In the genomic region with DNA sequence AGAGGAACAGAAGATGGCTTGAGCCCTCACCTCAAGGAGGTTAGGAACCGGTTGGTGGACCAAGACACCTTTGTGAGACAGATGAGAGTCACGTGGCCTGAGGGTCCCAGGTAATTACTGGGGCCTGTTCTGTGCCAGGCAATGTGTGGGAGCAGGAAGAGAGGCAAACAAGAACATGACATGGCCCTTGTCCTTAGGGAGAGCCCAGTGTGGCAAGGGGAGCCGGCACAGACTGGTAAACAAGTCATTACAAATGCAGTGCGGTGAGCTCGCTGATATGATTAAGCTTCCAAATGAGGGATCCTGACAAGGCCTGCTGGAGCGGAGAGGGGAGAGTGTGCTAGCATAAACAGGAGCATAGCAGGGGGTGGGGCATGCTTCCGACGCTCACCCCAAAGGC, we compare ENCODE assay signal across 18 cellular contexts. TPM values are rescaled to one million over a fixed set of nuclear protein-coding genes. Genes with fewer than 3 reads are reported as not detected.
DNase-seq lines count a peak whose midpoint lies in the region; ATAC-seq, FAIRE-seq and TF ChIP-seq lines count a peak whose summit lies in the region.
"Had no signal": no experiment of that assay in that cellular context is flagged by ENCODE, and none has a peak within 500 bp of the region (broad histone marks: within the 10 kb centered on the region; RNA-seq: fewer than 3 reads in every experiment).

No MANE protein-coding gene starts in this region.

- no peak overlapping the region for H3K18ac ChIP-seq in H1 (ENCODE audit: extremely low read depth, low read length)

- no peak for ATAC-seq in GM18868 (IDR thresholded peaks at IDR 0.05; ENCODE audit: unreplicated experiment)
- ATAC-seq: Panc1 had no signal

- H2BK12ac ChIP-seq in H1 (ENCODE audit: low read depth, low read length) = peak overlapping the region; percentile 80; the same call in 1 of the 2 replicates

- no peak overlapping the region for H4K91ac ChIP-seq in H1 (replicated peaks; ENCODE audit: insufficient read length, low read length)

- no peak overlapping the region for H3K4ac ChIP-seq in H1 (replicated peaks; ENCODE audit: insufficient read length, low read depth, low read length)

- peaks cover 35 to 62% of the 10 kb centered on the region in 2 donors for H3K36me3 Mint-ChIP-seq in CD4-positive, alpha-beta memory T cell
- no peaks in the 10 kb centered on the region for H3K36me3 Mint-ChIP-seq in neural progenitor cell
- no peaks in the 10 kb centered on the region for H3K36me3 Mint-ChIP-seq in MCF 10A (ENCODE audit: insufficient read depth, unreplicated experiment)

- H3K79me1 ChIP-seq in H1 (ENCODE audit: low read depth, low read length) = no peaks in the 10 kb centered on the region

- peaks cover 20% of the 10 kb centered on the region for H3K4me1 ChIP-seq in CD4-positive, alpha-beta memory T cell (ENCODE audit: insufficient read depth, low read length)
- H3K4me1 ChIP-seq in H1 (replicated peaks in 1 of 4; ENCODE audit: control insufficient read depth in 3 of 4, insufficient read depth in 4 of 4, low read length in 3 of 4) (peaks cover 2 to 8% (median 4%) of the 10 kb centered on the region in 4 experiments), neural progenitor cell (peaks cover 33% of the 10 kb centered on the region)
- H3K4me1 ChIP-seq: HAP-1 had no signal

- H3K4me2 ChIP-seq in H1 (ENCODE audit: insufficient read depth in 1 of 2, low read depth in 2 of 2, low read length in 2 of 2) = no peak overlapping the region
- H3K4me2 ChIP-seq in neural progenitor cell = no peak overlapping the region
- H3K4me2 ChIP-seq: BLaER1 treated with 17β-estradiol and CSF1 and Interleukin-3, amounts not matched to agents 10 nM and 100 nM had no signal

- H2BK120ac ChIP-seq in H1 (replicated peaks; ENCODE audit: low read depth, low read length) = no peak overlapping the region

- H3K27ac ChIP-seq in CD4-positive, alpha-beta memory T cell (ENCODE audit: low read depth, low read length) = no peak overlapping the region
- no peak overlapping the region for H3K27ac ChIP-seq in H1 (ENCODE audit: low read depth, low read length)
- no peak overlapping the region for H3K27ac ChIP-seq in neural progenitor cell
- H3K27ac ChIP-seq: BLaER1 treated with 17β-estradiol and CSF1 and Interleukin-3, amounts not matched to agents 10 nM and 100 nM; SJCRH30 had no signal

- H3K27me3 ChIP-seq in CD4-positive, alpha-beta memory T cell (ENCODE audit: insufficient read depth, low read length) = no peaks in the 10 kb centered on the region
- peaks cover 3 to 22% (median 19%) of the 10 kb centered on the region in 4 experiments for H3K27me3 ChIP-seq in H1 (replicated peaks in 1 of 4; ENCODE audit: control insufficient read depth in 3 of 4, extremely low read depth in 1 of 4, insufficient read depth in 3 of 4, low read length in 3 of 4)
- peaks cover 33% of the 10 kb centered on the region for H3K27me3 ChIP-seq in neural progenitor cell
- H3K27me3 ChIP-seq: SJCRH30 had no signal

- peaks cover 10% of the 10 kb centered on the region for H3F3A ChIP-seq in neural progenitor cell (ENCODE audit: low read depth)

- intact Hi-C loops in CD4-positive, alpha-beta memory T cell (cut with micrococcal nuclease) = no loop called here
- intact Hi-C loops in MCF 10A (cut with micrococcal nuclease) = no loop called here

- no peak overlapping the region for H4K8ac ChIP-seq in H1 (ENCODE audit: extremely low read depth, insufficient read depth, low read length)

- H3K4me3 ChIP-seq in CD4-positive, alpha-beta memory T cell (ENCODE audit: low read length in 2 of 2) = no peak overlapping the region
- no peak overlapping the region for H3K4me3 ChIP-seq in H1 (ENCODE audit: extremely low read depth in 1 of 4, insufficient read depth in 2 of 4, low read depth in 3 of 4, low read length in 4 of 4)
- no peak overlapping the region for H3K4me3 ChIP-seq in neural progenitor cell
- H3K4me3 ChIP-seq: BLaER1 treated with 17β-estradiol and CSF1 and Interleukin-3, amounts not matched to agents 10 nM and 100 nM; HAP-1; SJCRH30 had no signal

- H3K9ac ChIP-seq in H1 (replicated peaks in 1 of 4; ENCODE audit: extremely low read depth in 1 of 4, low read depth in 3 of 4, low read length in 3 of 4) (no peak overlapping the region), neural progenitor cell (no peak overlapping the region)
- H3K9ac ChIP-seq: BLaER1 treated with 17β-estradiol and CSF1 and Interleukin-3, amounts not matched to agents 10 nM and 100 nM had no signal

- TF ChIP-seq CTCF in H1 (IDR thresholded peaks at IDR 0.05; ENCODE audit: control extremely low read depth in 1 of 3, insufficient read depth in 1 of 3, low read depth in 1 of 3, low read length in 3 of 3) = no peak
- no peak for TF ChIP-seq CTCF in neural progenitor cell (IDR thresholded peaks at IDR 0.05)
- TF ChIP-seq CTCF in MCF 10A (IDR thresholded peaks at IDR 0.05; ENCODE audit: unreplicated experiment) = no peak

- no peak for TF ChIP-seq RAD21 in H1 (IDR thresholded peaks at IDR 0.05 in 1 of 2, conservative IDR thresholded peaks at IDR 0.05 in 1 of 2; ENCODE audit: low read depth in 2 of 2, low read length in 2 of 2)

- TF ChIP-seq EP300 in H1 (IDR thresholded peaks at IDR 0.05; ENCODE audit: borderline replicate concordance in 1 of 2, low read depth in 2 of 2, low read length in 2 of 2) = no peak

- no peaks in the 10 kb centered on the region for H3K9me3 Mint-ChIP-seq in CD4-positive, alpha-beta memory T cell
- H3K9me3 Mint-ChIP-seq in neural progenitor cell (peaks cover 3% of the 10 kb centered on the region), MCF 10A (ENCODE audit: unreplicated experiment) (no peaks in the 10 kb centered on the region)

- H3K4me3 Mint-ChIP-seq in CD4-positive, alpha-beta memory T cell = peak overlapping the region in 1 of 8 donors; percentile 2
- H3K4me3 Mint-ChIP-seq in neural progenitor cell (no peak overlapping the region), MCF 10A (ENCODE audit: unreplicated experiment) (no peak overlapping the region)

- H2BK5ac ChIP-seq in H1 (ENCODE audit: low read depth, low read length) = no peak overlapping the region

- FAIRE-seq in A204.1 (lab: Jason Lieb, UNC) = peak; percentile 59
- FAIRE-seq in H1 (lab: Jason Lieb, UNC) = no peak

- H2AFZ ChIP-seq in H1 (ENCODE audit: low read length) (no peak overlapping the region), neural progenitor cell (replicated peaks) (no peak overlapping the region)

- H3K4me1 Mint-ChIP-seq in CD4-positive, alpha-beta memory T cell = peaks cover 9 to 32% (median 23%) of the 10 kb centered on the region in 4 donors
- H3K4me1 Mint-ChIP-seq in neural progenitor cell (peaks cover 32% of the 10 kb centered on the region), MCF 10A (ENCODE audit: insufficient read depth, unreplicated experiment) (no peaks in the 10 kb centered on the region)

- POLR2A ChIA-PET in CD4-positive, alpha-beta memory T cell (lab: Charles Lee; ENCODE audit: partially characterized antibody) = no interaction called here
- POLR2A ChIA-PET in H1 (lab: Charles Lee; ENCODE audit: partially characterized antibody) = no interaction called here
- POLR2A ChIA-PET in MCF 10A (lab: Yijun Ruan, JAX) = no interaction called here

- no peaks in the 10 kb centered on the region for H4K20me1 ChIP-seq in H1 (replicated peaks in 1 of 2; ENCODE audit: control insufficient read depth in 1 of 2, insufficient read depth in 2 of 2, low read length in 2 of 2)
- H4K20me1 ChIP-seq in neural progenitor cell (ENCODE audit: low read depth) = no peaks in the 10 kb centered on the region
- H4K20me1 ChIP-seq: BLaER1 treated with 17β-estradiol and CSF1 and Interleukin-3, amounts not matched to agents 10 nM and 100 nM had no signal

- no peak overlapping the region for H3K56ac ChIP-seq in H1 (replicated peaks; ENCODE audit: insufficient read length, low read depth, low read length)

- no peak for TF ChIP-seq POLR2A in H1 (IDR thresholded peaks at IDR 0.05; ENCODE audit: control extremely low read depth in 1 of 2, low read depth in 2 of 2, low read length in 2 of 2)

- no peak overlapping the region for H3K23ac ChIP-seq in H1 (ENCODE audit: insufficient read length)

- H3K23me2 ChIP-seq in H1 (ENCODE audit: low read depth, low read length) = peaks cover 8% of the 10 kb centered on the region; the same call in 1 of the 2 replicates

- BruUV-seq in MCF 10A (replicated peaks; lab: Mats Ljungman, UMichigan) = no TSS peak

- no peak overlapping the region for H4K5ac ChIP-seq in H1 (ENCODE audit: insufficient read length, low read depth, low read length)

- no peaks in the 10 kb centered on the region for H3K9me3 ChIP-seq in CD4-positive, alpha-beta memory T cell (ENCODE audit: control insufficient read depth in 1 of 2, low read length in 2 of 2)
- H3K9me3 ChIP-seq in H1 (ENCODE audit: insufficient read depth in 2 of 2, low read depth in 1 of 2, low read length in 1 of 2) (no peaks in the 10 kb centered on the region), neural progenitor cell (ENCODE audit: low read depth) (no peaks in the 10 kb centered on the region)
- H3K9me3 ChIP-seq: BLaER1 treated with 17β-estradiol and CSF1 and Interleukin-3, amounts not matched to agents 10 nM and 100 nM; SJCRH30 had no signal

- H2AK5ac ChIP-seq in H1 (ENCODE audit: low read depth, low read length) = 0 out of 2 replicates have a peak overlapping the region, but pooled peaks have one; percentile 53

- H2BK15ac ChIP-seq in H1 (ENCODE audit: low read length) = peak overlapping the region; percentile 72; the same call in 1 of the 2 replicates

- no peak for DNase-seq in CD4-positive, alpha-beta memory T cell
- no peak for DNase-seq in H1 (ENCODE audit: low read depth in 1 of 2, low spot score in 2 of 2)
- DNase-seq in neural progenitor cell (ENCODE audit: low spot score) = no peak
- no peak for DNase-seq in middle frontal gyrus (ENCODE audit: extremely low spot score, low spot score)
- no peak for DNase-seq in MCF 10A (ENCODE audit: unreplicated experiment)
- DNase-seq: DMS79 treated with DMSO at 0.1 percent for 48 hours, NCI-H1417 treated with DMSO at 0.1 percent for 48 hours, NCI-H187 treated with DMSO at 0.1 percent for 48 hours, NCI-H226, NCI-H524, SJCRH30 had no signal

- H3K36me3 ChIP-seq in CD4-positive, alpha-beta memory T cell (ENCODE audit: insufficient read depth, low read length) = peaks cover 34% of the 10 kb centered on the region
- H3K36me3 ChIP-seq in H1 (ENCODE audit: control insufficient read depth in 2 of 4, insufficient read depth in 4 of 4, low read length in 3 of 4) = no peaks in the 10 kb centered on the region
- H3K36me3 ChIP-seq in neural progenitor cell = no peaks in the 10 kb centered on the region
- H3K36me3 ChIP-seq: BLaER1 treated with 17β-estradiol and CSF1 and Interleukin-3, amounts not matched to agents 10 nM and 100 nM; HAP-1; SJCRH30 had no signal

- H3K14ac ChIP-seq in H1 (ENCODE audit: insufficient read length) = no peak overlapping the region

- CTCF ChIA-PET in CD4-positive, alpha-beta memory T cell (lab: Charles Lee; ENCODE audit: partially characterized antibody) = interaction anchor here (1.0 kb wide), 1 partner anchor 11 kb away, joined by 3 read pairs; no protein-coding TSS in a partner anchor
- CTCF ChIA-PET in H1 (lab: Charles Lee; ENCODE audit: partially characterized antibody) = interaction anchor here (1.0 to 2.9 kb wide), 2 partner anchors 12 to 349 kb away, joined by 3 to 18 read pairs; no protein-coding TSS in a partner anchor
- CTCF ChIA-PET in MCF 10A (lab: Yijun Ruan, JAX) = interaction anchor here (0.6 to 1.2 kb wide), 2 partner anchors 132 to 349 kb away, joined by 3 to 6 read pairs; no protein-coding TSS in a partner anchor

- H3K27me3 Mint-ChIP-seq in CD4-positive, alpha-beta memory T cell = no peaks in the 10 kb centered on the region
- H3K27me3 Mint-ChIP-seq in neural progenitor cell (ENCODE audit: insufficient read depth, low read depth) (peaks cover 8% of the 10 kb centered on the region), MCF 10A (ENCODE audit: insufficient read depth, unreplicated experiment) (peaks cover 97% of the 10 kb centered on the region)

- no peak overlapping the region for H2BK20ac ChIP-seq in H1 (ENCODE audit: low read length)

- WGBS in H1 (ENCODE audit: extremely low coverage in 1 of 2, insufficient coverage in 1 of 2, insufficient read length in 1 of 2, insufficient replicate concordance in 2 of 2, low coverage in 1 of 2, low lambda C conversion rate in 2 of 2, missing lambda C conversion rate in 1 of 2), 2 experiments = 76% methylated on average over 8 of the region's 8 CpGs; no CpG with 5 or more reads in 1 of the 2 experiments

- H3K79me2 ChIP-seq in H1 (ENCODE audit: control insufficient read depth in 1 of 2, insufficient read depth in 2 of 2, low read length in 2 of 2) (no peaks in the 10 kb centered on the region), neural progenitor cell (ENCODE audit: low read depth) (no peaks in the 10 kb centered on the region)

- H3K27ac Mint-ChIP-seq in CD4-positive, alpha-beta memory T cell = peak overlapping the region in 4 of 7 donors; percentile 8 to 73 (median 64)
- peak overlapping the region; percentile 4 for H3K27ac Mint-ChIP-seq in neural progenitor cell
- H3K27ac Mint-ChIP-seq in MCF 10A (ENCODE audit: low read depth, unreplicated experiment) = no peak overlapping the region

RNA-seq across cellular contexts. Expression of a gene that starts 55.6 kb away (rescaled TPM):
- 10 to 100 TPM; 46.8 to 49.0 TPM for total RNA-seq in CD4-positive, alpha-beta memory T cell
- 10 to 100 TPM in 1 of 2 donors, 1 to 10 TPM in 1; 7.8 to 12.1 TPM for polyA plus RNA-seq in CD4-positive, alpha-beta memory T cell
- total RNA-seq in H1 (2021; fragmentation: NEBNext Ultra II Directional; extraction: Animal tissue kit (Norgen Biotek cat#: 25700)) = not detected in 2 replicates
- polyA plus RNA-seq in H1 (2011; rRNA removed) = under 0.01 TPM in 1 of 2 replicates, not detected in the other
- polyA plus RNA-seq in H1 (2011; cell fraction: cytosol; rRNA removed) = not detected
- polyA plus RNA-seq in H1 (2011; cell fraction: nucleus; rRNA removed) = not detected
- polyA plus RNA-seq in H1 (2012, experiment 1 of 2) = not detected in 4 replicates
- polyA plus RNA-seq in H1 (2012, experiment 2 of 2) = not detected
- under 0.01 TPM for polyA plus RNA-seq in H1 (2013, experiment 1 of 2)
- under 0.01 TPM for polyA plus RNA-seq in H1 (2013, experiment 2 of 2)
- not detected in 2 replicates for polyA minus RNA-seq in H1 (2011; rRNA and poly(A)+ RNA removed)
- not detected for polyA minus RNA-seq in H1 (2011; cell fraction: cytosol; rRNA and poly(A)+ RNA removed)
- not detected for polyA minus RNA-seq in H1 (2011; cell fraction: nucleus; rRNA and poly(A)+ RNA removed)
- total RNA-seq in neural progenitor cell (ENCODE audit: low replicate concordance) (not detected in 2 replicates), MCF 10A (2022) (not detected in 2 replicates)
- total RNA-seq: HT-29, M059J had no signal

Comparison
In these comparisons a context has a peak if more than half of its experiments do, and no peak if none do; other contexts are left out.
1. RNA of a gene that starts 55.6 kb away (total RNA-seq): 46.8 to 49.0 TPM in CD4-positive, alpha-beta memory T cell; not detected in H1, not detected in neural progenitor cell and not detected in MCF 10A; every median in the first group is over 10 times any median in the second.